ENCODE assay signal across 20 cellular contexts in genomic region chr10:30466466-30466865, GRCh38. TPM values are rescaled to one million over a fixed set of nuclear protein-coding genes. Genes with fewer than 3 reads are reported as not detected.
DNase-seq lines count a peak whose midpoint lies in the region; ATAC-seq, FAIRE-seq and TF ChIP-seq lines count a peak whose summit lies in the region.
"Had no signal": no experiment of that assay in that cellular context is flagged by ENCODE, and none has a peak within 500 bp of the region (broad histone marks: within the 10 kb centered on the region; RNA-seq: fewer than 3 reads in every experiment).

No MANE protein-coding gene starts in this region.

- no peaks in the 10 kb centered on the region for H3K9me3 Mint-ChIP-seq in natural killer cell
- H3K9me3 Mint-ChIP-seq in stimulated activated memory B cell treated with anti-CD40 and anti-IgM and Interleukin-4, amounts not matched to agents 10 μg/mL and 1 μg/mL and 100 μg/mL, for 72 hours: no peaks in the 10 kb centered on the region
- H3K9me3 Mint-ChIP-seq: CD4-positive, CD25-positive, alpha-beta regulatory T cell had no signal

- in situ Hi-C loops in transverse colon (cut with MboI; ENCODE audit: low pct_ligation_motif_present in 1 of 4, low pct_unique_long_range_greater_than_20kb in 1 of 4, low sequenced_read_pairs in 3 of 4): no loop called here

- H3K4me1 ChIP-seq in transverse colon: peaks cover 0 to 7% (median 0%) of the 10 kb centered on the region in 4 donors

- no peaks in the 10 kb centered on the region for H3K27me3 Mint-ChIP-seq in natural killer cell (ENCODE audit: low read depth in 2 of 2)
- H3K27me3 Mint-ChIP-seq in stimulated activated memory B cell treated with anti-CD40 and anti-IgM and Interleukin-4, amounts not matched to agents 10 μg/mL and 1 μg/mL and 100 μg/mL, for 72 hours: no peaks in the 10 kb centered on the region

- H3K4me3 ChIP-seq in bronchial epithelial cell (ENCODE audit: low read depth, low read length) (no peak overlapping the region), transverse colon (no peak overlapping the region)

- TF ChIP-seq CTCF in bronchial epithelial cell (IDR thresholded peaks at IDR 0.05; ENCODE audit: insufficient read depth, low read length, severe bottlenecking) (no peak), natural killer cell (IDR thresholded peaks at IDR 0.05) (no peak), transverse colon (IDR thresholded peaks at IDR 0.05) (no peak)

- H3K4me3 Mint-ChIP-seq in natural killer cell: no peak overlapping the region
- H3K4me3 Mint-ChIP-seq in stimulated activated memory B cell treated with anti-CD40 and anti-IgM and Interleukin-4, amounts not matched to agents 10 μg/mL and 1 μg/mL and 100 μg/mL, for 72 hours: no peak overlapping the region
- H3K4me3 Mint-ChIP-seq: CD4-positive, CD25-positive, alpha-beta regulatory T cell had no signal

- peak; percentile 13 for FAIRE-seq in bronchial epithelial cell (lab: Jason Lieb, UNC)
- FAIRE-seq: D721Med, GM19239, H54 had no signal

- ATAC-seq in natural killer cell (no peak), Right ventricle myocardium superior (ENCODE audit: poor library complexity) (no peak)
- ATAC-seq in stimulated activated memory B cell treated with anti-CD40 and anti-IgM and Interleukin-4, amounts not matched to agents 10 μg/mL and 1 μg/mL and 100 μg/mL, for 72 hours: no peak
- ATAC-seq: Panc1, SK-N-SH treated with all-trans-retinoic acid at 6 μM for 48 hours had no signal

- 71 to 88% methylated on average over 4 to 7 of the region's 7 CpGs for WGBS in transverse colon (ENCODE audit: low coverage in 1 of 2), 2 donors

- H3K27ac Mint-ChIP-seq in natural killer cell: peak overlapping the region; percentile 9 to 79
- peak overlapping the region; percentile 27 for H3K27ac Mint-ChIP-seq in stimulated activated memory B cell treated with anti-CD40 and anti-IgM and Interleukin-4, amounts not matched to agents 10 μg/mL and 1 μg/mL and 100 μg/mL, for 72 hours
- H3K27ac Mint-ChIP-seq: CD4-positive, CD25-positive, alpha-beta regulatory T cell had no signal

- no peaks in the 10 kb centered on the region for H3K9me3 ChIP-seq in transverse colon

- no peaks in the 10 kb centered on the region for H3K36me3 ChIP-seq in bronchial epithelial cell (ENCODE audit: control insufficient read depth, insufficient read depth, low read length)
- H3K36me3 ChIP-seq in transverse colon: peaks cover 0 to 9% (median 0%) of the 10 kb centered on the region in 4 donors

- no peak for TF ChIP-seq EP300 in transverse colon (IDR thresholded peaks at IDR 0.05; ENCODE audit: low read depth)

- H3K4me1 Mint-ChIP-seq in natural killer cell: peaks cover 27 to 39% of the 10 kb centered on the region in 2 donors
- H3K4me1 Mint-ChIP-seq in stimulated activated memory B cell treated with anti-CD40 and anti-IgM and Interleukin-4, amounts not matched to agents 10 μg/mL and 1 μg/mL and 100 μg/mL, for 72 hours: peaks cover 47% of the 10 kb centered on the region

- no peak overlapping the region for H3K27ac ChIP-seq in transverse colon

- H3K27me3 ChIP-seq in bronchial epithelial cell (ENCODE audit: control insufficient read depth, insufficient read depth, low read length) (no peaks in the 10 kb centered on the region), transverse colon (no peaks in the 10 kb centered on the region)

- H3K36me3 Mint-ChIP-seq in natural killer cell: no peaks in the 10 kb centered on the region
- H3K36me3 Mint-ChIP-seq in stimulated activated memory B cell treated with anti-CD40 and anti-IgM and Interleukin-4, amounts not matched to agents 10 μg/mL and 1 μg/mL and 100 μg/mL, for 72 hours: peaks cover 5% of the 10 kb centered on the region
- H3K36me3 Mint-ChIP-seq: CD4-positive, CD25-positive, alpha-beta regulatory T cell had no signal

- TF ChIP-seq POLR2A in transverse colon (IDR thresholded peaks at IDR 0.05): no peak

- intact Hi-C loops in natural killer cell (cut with micrococcal nuclease) (no loop called here), transverse colon (cut with DNase I; ENCODE audit: low total_unique reads) (no loop called here), Right ventricle myocardium superior (cut with DNase I) (no loop called here)

- DNase-seq in NCI-H2227 (lab: John Stamatoyannopoulos, UW; ENCODE audit: unreplicated experiment) (peak; percentile 29), bronchial epithelial cell (ENCODE audit: low read depth) (no peak), natural killer cell (no peak), NOMO-1 (lab: John Stamatoyannopoulos, UW; ENCODE audit: unreplicated experiment in 2 of 2) (no peak), transverse colon (no peak), Right ventricle myocardium superior (no peak)
- DNase-seq: CD4-positive, CD25-positive, alpha-beta regulatory T cell; NCI-H1092; NCI-H1436 treated with DMSO at 0.1 percent for 48 hours; NCI-H187 treated with DMSO at 0.1 percent for 48 hours; NCI-H2171 treated with DMSO at 0.1 percent for 48 hours; NCI-H446; NCI-H526; NCI-H82 had no signal

RNA-seq across cellular contexts. Expression of gene MAP3K8, which starts 32.5 kb away (rescaled TPM):
- total RNA-seq in bronchial epithelial cell (1.6 and 3.5 TPM in 2 replicates), natural killer cell (100 to 1,000 TPM; 200 to 244 (median 236) TPM), transverse colon (10 to 100 TPM in 2 of 4 donors, 1 to 10 TPM in 2; 2.2 to 26.7 (median 11.8) TPM), Right ventricle myocardium superior (7.3 TPM)

Comparison
In these comparisons a context has a peak if more than half of its experiments do, and no peak if none do; other contexts are left out.
1. RNA of gene MAP3K8, which starts 32.5 kb away (total RNA-seq): 200 to 244 TPM in natural killer cell; 2.2 to 26.7 TPM in transverse colon, 7.3 TPM in Right ventricle myocardium superior (single experiment) and 1.6 to 3.5 TPM in bronchial epithelial cell; every median in the first group is over 4 times any median in the second.